In genomic region chr5:160925281-160925680, GRCh38 we compare ENCODE assay signal across 16 cellular contexts.
DNase-seq lines count a peak whose midpoint lies in the region; FAIRE-seq and TF ChIP-seq lines count a peak whose summit lies in the region.
"Had no signal": no experiment of that assay in that cellular context is flagged by ENCODE, and none has a peak within 500 bp of the region (broad histone marks: within the 10 kb centered on the region; RNA-seq: fewer than 3 reads in every experiment).

No MANE protein-coding gene starts in this region.

- H3K9me2 ChIP-seq in hepatocyte (replicated peaks; ENCODE audit: insufficient read depth): no peaks in the 10 kb centered on the region

- DNase-seq in Peyer's patch (no peak), hepatocyte (ENCODE audit: low spot score) (no peak), small intestine (peak; percentile 42), NCI-H1048 (lab: John Stamatoyannopoulos, UW) (no peak), HPDE6-E6E7 (ENCODE audit: extremely low spot score) (no peak), NCI-H2107 treated with DMSO at 0.1 percent for 48 hours (lab: John Stamatoyannopoulos, UW; ENCODE audit: unreplicated experiment) (no peak)
- DNase-seq: ACHN; AML-193; Caco-2; CD4-positive, alpha-beta T cell; GM23248; HCEC 1CT had no signal

- H3K36me3 ChIP-seq in Peyer's patch (no peaks in the 10 kb centered on the region), hepatocyte (replicated peaks; ENCODE audit: insufficient read depth, low read depth) (no peaks in the 10 kb centered on the region), small intestine (ENCODE audit: control insufficient read depth in 2 of 2, insufficient read depth in 2 of 2, low read length in 2 of 2) (no peaks in the 10 kb centered on the region)

- FAIRE-seq in small intestine (lab: Jason Lieb, UNC): no peak
- FAIRE-seq: A204.1, G401.6, GM12891 had no signal

- H3K4me3 ChIP-seq in Peyer's patch: no peak overlapping the region
- H3K4me3 ChIP-seq in hepatocyte: no peak overlapping the region
- H3K4me3 ChIP-seq in small intestine (ENCODE audit: low read depth in 1 of 2, low read length in 2 of 2): no peak overlapping the region
- H3K4me3 ChIP-seq: GM23248 had no signal

- H3K79me2 ChIP-seq in hepatocyte: no peaks in the 10 kb centered on the region

- H3K9me3 ChIP-seq in Peyer's patch: no peaks in the 10 kb centered on the region
- no peaks in the 10 kb centered on the region for H3K9me3 ChIP-seq in hepatocyte (ENCODE audit: low read depth)
- no peaks in the 10 kb centered on the region for H3K9me3 ChIP-seq in small intestine (ENCODE audit: control insufficient read depth, low read depth)
- H3K9me3 ChIP-seq: Caco-2 had no signal

- H3K4me2 ChIP-seq in hepatocyte: no peak overlapping the region

- WGBS in hepatocyte (ENCODE audit: low lambda C conversion rate, missing lambda C conversion rate): 86% methylated on average over 6 of the region's 6 CpGs
- 9 to 48% (median 26%) methylated on average over 6 of the region's 6 CpGs for WGBS in small intestine, 3 donors

- H3K27ac ChIP-seq in Peyer's patch (peak overlapping the region in 3 of 4 donors; percentile 59 to 77 (median 72)), hepatocyte (peak overlapping the region; percentile 98), small intestine (ENCODE audit: low read depth in 1 of 2, low read length in 1 of 2) (peak overlapping the region in 1 of 2 donors; percentile 55)
- H3K27ac ChIP-seq: C4-2B, GM23248 had no signal

- H4K20me1 ChIP-seq in hepatocyte (ENCODE audit: insufficient read depth, poor library complexity, severe bottlenecking): no peaks in the 10 kb centered on the region

- TF ChIP-seq CTCF in Peyer's patch (IDR thresholded peaks at IDR 0.05): no peak
- no peak for TF ChIP-seq CTCF in hepatocyte (IDR thresholded peaks at IDR 0.05; ENCODE audit: poor library complexity)

- H3K27me3 ChIP-seq in Peyer's patch (no peaks in the 10 kb centered on the region), hepatocyte (no peaks in the 10 kb centered on the region), small intestine (ENCODE audit: control insufficient read depth in 2 of 2, insufficient read depth in 2 of 2, low read length in 2 of 2) (no peaks in the 10 kb centered on the region)

- H2AFZ ChIP-seq in hepatocyte: no peak overlapping the region
- H2AFZ ChIP-seq: GM23248 had no signal

- H3K4me1 ChIP-seq in Peyer's patch (peaks cover 0 to 40% (median 0%) of the 10 kb centered on the region in 4 donors), hepatocyte (ENCODE audit: insufficient read depth) (peaks cover 71% of the 10 kb centered on the region), small intestine (ENCODE audit: control insufficient read depth in 2 of 2, insufficient read depth in 1 of 2, low read depth in 1 of 2, low read length in 1 of 2) (peaks cover 15 to 22% of the 10 kb centered on the region in 2 donors)

- TF ChIP-seq POLR2A in Peyer's patch (IDR thresholded peaks at IDR 0.05): no peak
